Comparison of ENCODE assay signal across 8 cellular contexts in genomic region chr1:93078935-93079654, GRCh38. TPM values are rescaled to one million over a fixed set of nuclear protein-coding genes. Genes with fewer than 3 reads are reported as not detected.
DNase-seq lines count a peak whose midpoint lies in the region; ATAC-seq lines count a peak whose summit lies in the region.

Gene MTF2, plus strand, starts transcription at chr1:93079283. Its CDS starts 244 bp downstream, at chr1:93079527.

- peak within 1 kb of the TSS; percentile 94 to 99 (median 97) for H3K4me3 Mint-ChIP-seq in IgD-negative memory B cell

- DNase-seq in DMS114 treated with DMSO at 0.1 percent for 48 hours (lab: John Stamatoyannopoulos, UW; ENCODE audit: unreplicated experiment), result peak; percentile 93
- DNase-seq in OCI-M1 (lab: John Stamatoyannopoulos, UW), result peak; percentile 98
- DNase-seq in activated T-cell treated with anti-CD3 and anti-CD28 coated beads for 1 hour (ENCODE audit: low read depth), result peak; percentile 88
- DNase-seq in epidermal melanocyte (ENCODE audit: insufficient read length, low spot score), result peak; percentile 70
- DNase-seq in middle frontal gyrus (ENCODE audit: extremely low spot score, low spot score), result peak; percentile 90
- peak; percentile 82 to 86 for DNase-seq in stimulated activated CD8-positive, alpha-beta memory T cell treated with anti-CD3 and anti-CD28 coated beads, Interleukin-2, amount 100 ng/mL, for 1 hour (ENCODE audit: low read depth in 2 of 2)

- H3K9me3 Mint-ChIP-seq in IgD-negative memory B cell, result no peaks in the 10 kb centered on the region

- peaks cover 29 to 39% (median 33%) of the 10 kb centered on the region in 3 donors for H3K4me1 Mint-ChIP-seq in IgD-negative memory B cell

- peaks cover 3% of the 10 kb centered on the region for H3K36me3 Mint-ChIP-seq in IgD-negative memory B cell

- no peaks in the 10 kb centered on the region for H3K27me3 Mint-ChIP-seq in IgD-negative memory B cell

- H3K27ac Mint-ChIP-seq in IgD-negative memory B cell, result peak within 1 kb of the TSS; percentile 92 to 99 (median 97)

- ATAC-seq in GM21529 (IDR thresholded peaks at IDR 0.05; ENCODE audit: unreplicated experiment), result peak; percentile 72

RNA-seq across cellular contexts. Expression of gene MTF2, which starts in this region (rescaled TPM):
- polyA plus RNA-seq in IgD-negative memory B cell, result 60.7 TPM

Comparison
In these comparisons a context has a peak if more than half of its experiments do, and no peak if none do; other contexts are left out.
1. Peak in every context shown above with its lines: DNase-seq and ATAC-seq.